ENCODE assay signal across 16 cellular contexts in genomic region chr2:231241755-231242507, GRCh38. TPM values are rescaled to one million over a fixed set of nuclear protein-coding genes. Genes with fewer than 3 reads are reported as not detected.
A peak's percentile ranks its signal among the peaks of the same experiment; 100 is the strongest.
DNase-seq lines count a peak whose midpoint lies in the region; ATAC-seq and TF ChIP-seq lines count a peak whose summit lies in the region.
"Had no signal": no experiment of that assay in that cellular context is flagged by ENCODE, and none has a peak within 500 bp of the region (broad histone marks: within the 10 kb centered on the region; RNA-seq: fewer than 3 reads in every experiment).

No MANE protein-coding gene starts in this region.

- no peak overlapping the region for H3K9ac ChIP-seq in IMR-90 (ENCODE audit: low read depth, low read length)

- no peak overlapping the region for H2BK15ac ChIP-seq in IMR-90 (ENCODE audit: low read depth, low read length)

- dilution Hi-C loops in IMR-90 (cut with HindIII; ENCODE audit: low sequenced_read_pairs, unreplicated experiment), result no loop called here

- H3K36me3 ChIP-seq in IMR-90 (ENCODE audit: control insufficient read depth, insufficient read depth, low read length) (peaks cover 38% of the 10 kb centered on the region), adrenal gland (replicated peaks in 1 of 2) (peaks cover 0 to 13% of the 10 kb centered on the region in 2 donors), sigmoid colon (peaks cover 3 to 45% (median 16%) of the 10 kb centered on the region in 4 donors)

- no peak overlapping the region for H3K56ac ChIP-seq in IMR-90 (ENCODE audit: extremely low read depth, insufficient read depth, low read length)

- intact Hi-C loops in IMR-90 (cut with micrococcal nuclease) (no loop called here), adrenal gland (cut with DNase I) (no loop called here), left ventricle myocardium superior (cut with micrococcal nuclease) (no loop called here), sigmoid colon (cut with DNase I) (no loop called here)

- H4K8ac ChIP-seq in IMR-90 (ENCODE audit: low read depth in 2 of 2, low read length in 2 of 2), result no peak overlapping the region

- POLR2A ChIA-PET in IMR-90 (lab: Charles Lee; ENCODE audit: unreplicated experiment), result no interaction called here

- H3K9me3 ChIP-seq in IMR-90 (ENCODE audit: control insufficient read depth, insufficient read depth, low read length) (no peaks in the 10 kb centered on the region), adrenal gland (replicated peaks in 1 of 3) (no peaks in the 10 kb centered on the region), sigmoid colon (no peaks in the 10 kb centered on the region)

- DNase-seq in IMR-90 (no peak), adrenal gland (peak; percentile 55 to 86 (median 83)), left ventricle myocardium superior (no peak), sigmoid colon (peak; percentile 75), NCI-H1092 treated with DMSO at 0.1 percent for 48 hours (lab: John Stamatoyannopoulos, UW) (no peak), glomerular visceral epithelial cell (ENCODE audit: extremely low spot score) (no peak), COLO668 (lab: John Stamatoyannopoulos, UW; ENCODE audit: unreplicated experiment) (no peak)
- DNase-seq: activated CD8-positive, alpha-beta T cell treated with anti-CD3 and anti-CD28 coated beads for 36 hours; activated naive CD4-positive, alpha-beta T cell treated with anti-CD3 and anti-CD28 coated beads, Interleukin-2, amount 50 U/mL, for 16 hours; dermis blood vessel endothelial cell; NCI-H1105; NCI-H774; stimulated activated CD4-positive, alpha-beta T cell treated with anti-CD3 and anti-CD28 coated beads, Interleukin-12 subunit alpha, Interleukin-12 subunit beta, amount 100 ng/mL, for 4 hours; T-helper 1 cell had no signal

- no peak for ATAC-seq in IMR-90 (ENCODE audit: low read depth)
- ATAC-seq in left ventricle myocardium superior, result peak; percentile 77
- no peak for ATAC-seq in HG03565 (IDR thresholded peaks at IDR 0.05; ENCODE audit: unreplicated experiment)
- ATAC-seq: activated CD8-positive, alpha-beta T cell treated with anti-CD3 and anti-CD28 coated beads for 36 hours had no signal

- no peak overlapping the region for H3K4me2 ChIP-seq in IMR-90 (ENCODE audit: low read depth, low read length)
- H3K4me2 ChIP-seq: hepatocyte had no signal

- BruUV-seq in IMR-90 (replicated peaks; lab: Mats Ljungman, UMichigan), result no TSS peak

- peaks cover 6% of the 10 kb centered on the region; the same call in 1 of the 2 replicates for H3K9me1 ChIP-seq in IMR-90 (ENCODE audit: insufficient read depth, low read length)

- TF ChIP-seq CTCF in IMR-90 (conservative IDR thresholded peaks at IDR 0.05; ENCODE audit: low read depth, low read length) (no peak), adrenal gland (IDR thresholded peaks at IDR 0.05) (no peak), sigmoid colon (IDR thresholded peaks at IDR 0.05) (no peak)

- no peak overlapping the region for H3K4ac ChIP-seq in IMR-90 (ENCODE audit: low read depth, low read length)

- TF ChIP-seq POLR2A in IMR-90 (IDR thresholded peaks at IDR 0.05; ENCODE audit: low read depth, low read length) (no peak), adrenal gland (IDR thresholded peaks at IDR 0.05) (no peak), sigmoid colon (IDR thresholded peaks at IDR 0.05) (no peak)

- CTCF ChIA-PET in IMR-90 (lab: Yijun Ruan, JAX), result no interaction called here

- 0 out of 2 replicates have a peak overlapping the region, but pooled peaks have one; percentile 73 for H3K23ac ChIP-seq in IMR-90 (ENCODE audit: low read depth, low read length)

- no peak overlapping the region for H2BK5ac ChIP-seq in IMR-90 (ENCODE audit: low read depth, low read length, poor library complexity, severe bottlenecking)

- H3K4me3 ChIP-seq in IMR-90 (ENCODE audit: insufficient read depth, low read depth, low read length) (no peak overlapping the region), adrenal gland (no peak overlapping the region), sigmoid colon (no peak overlapping the region)
- H3K4me3 ChIP-seq: hepatocyte had no signal

- no peak overlapping the region for H4K5ac ChIP-seq in IMR-90 (ENCODE audit: low read depth, low read length)

- WGBS in IMR-90 (ENCODE audit: extremely low coverage in 2 of 2, insufficient read length in 1 of 2), 2 experiments, result no CpG with 5 or more reads among the region's 7 CpGs
- WGBS in adrenal gland, 4 donors, result 36 to 42% (median 41%) methylated on average over 7 of the region's 7 CpGs
- 62 to 63% methylated on average over 7 of the region's 7 CpGs for WGBS in sigmoid colon, 2 donors

- TF ChIP-seq RAD21 in IMR-90 (IDR thresholded peaks at IDR 0.05; ENCODE audit: low read length), result no peak

- H3K79me1 ChIP-seq in IMR-90 (ENCODE audit: low read depth in 1 of 2, low read length in 2 of 2), result peaks cover 0 to 9% of the 10 kb centered on the region in 2 experiments; a peak in 2 of 4 replicates

- H3K27ac ChIP-seq in IMR-90 (ENCODE audit: insufficient read depth, low read length) (no peak overlapping the region), adrenal gland (peak overlapping the region in 4 of 5 donors; percentile 42 to 77 (median 64)), sigmoid colon (peak overlapping the region in 3 of 4 donors; percentile 12 to 57 (median 29))
- H3K27ac ChIP-seq: hepatocyte had no signal

- no peak overlapping the region for H2AFZ ChIP-seq in IMR-90 (replicated peaks; ENCODE audit: low read length, poor library complexity)
- H2AFZ ChIP-seq: hepatocyte had no signal

- no peak overlapping the region for H3K14ac ChIP-seq in IMR-90 (replicated peaks; ENCODE audit: low read depth, low read length)

- no peak overlapping the region for H2AK5ac ChIP-seq in IMR-90 (ENCODE audit: low read depth, low read length)

- TF ChIP-seq EP300 in sigmoid colon (IDR thresholded peaks at IDR 0.05), result no peak

- H4K91ac ChIP-seq in IMR-90 (ENCODE audit: insufficient read depth, low read depth, low read length), result no peak overlapping the region

- in situ Hi-C loops in IMR-90 (cut with MboI; ENCODE audit: low sequenced_read_pairs), result no loop called here

- H3K4me1 ChIP-seq in IMR-90 (ENCODE audit: control insufficient read depth, insufficient read depth, low read length) (no peaks in the 10 kb centered on the region), adrenal gland (replicated peaks in 1 of 2) (peaks cover 13 to 29% of the 10 kb centered on the region in 2 donors), sigmoid colon (peaks cover 0 to 9% (median 0%) of the 10 kb centered on the region in 4 donors)

- H3K27me3 ChIP-seq in IMR-90 (ENCODE audit: control insufficient read depth, insufficient read depth, low read length), result no peaks in the 10 kb centered on the region
- H3K27me3 ChIP-seq in adrenal gland, result no peaks in the 10 kb centered on the region
- no peaks in the 10 kb centered on the region for H3K27me3 ChIP-seq in sigmoid colon
- H3K27me3 ChIP-seq: hepatocyte had no signal

- H2BK20ac ChIP-seq in IMR-90 (ENCODE audit: low read depth, low read length), result no peak overlapping the region

- no peak overlapping the region for H2BK120ac ChIP-seq in IMR-90 (ENCODE audit: low read depth, low read length)

- H2AK9ac ChIP-seq in IMR-90 (replicated peaks; ENCODE audit: low read depth, low read length, poor library complexity), result no peak overlapping the region

- no peaks in the 10 kb centered on the region for H4K20me1 ChIP-seq in IMR-90 (ENCODE audit: insufficient read depth, low read length)

- no peak overlapping the region for H3K18ac ChIP-seq in IMR-90 (ENCODE audit: low read depth, low read length)

TF ChIP-seq in IMR-90, 13 proteins besides CTCF, POLR2A, EP300 and RAD21:
- TF ChIP-seq NFE2L2 (IDR thresholded peaks at IDR 0.05; ENCODE audit: low read depth, low read length), result no peak
- TF ChIP-seq MXI1 (IDR thresholded peaks at IDR 0.05; ENCODE audit: borderline replicate concordance, low read depth, low read length), result no peak
- no peak for TF ChIP-seq SMC3 (IDR thresholded peaks at IDR 0.05; ENCODE audit: low read depth, low read length)
- TF ChIP-seq CHD1 (IDR thresholded peaks at IDR 0.05; ENCODE audit: low read depth, low read length), result no peak
- TF ChIP-seq RCOR1 (IDR thresholded peaks at IDR 0.05; ENCODE audit: insufficient replicate concordance, low read length), result no peak
- TF ChIP-seq FOS (IDR thresholded peaks at IDR 0.05; ENCODE audit: low read depth, low read length), result no peak
- TF ChIP-seq, protein P1, sequence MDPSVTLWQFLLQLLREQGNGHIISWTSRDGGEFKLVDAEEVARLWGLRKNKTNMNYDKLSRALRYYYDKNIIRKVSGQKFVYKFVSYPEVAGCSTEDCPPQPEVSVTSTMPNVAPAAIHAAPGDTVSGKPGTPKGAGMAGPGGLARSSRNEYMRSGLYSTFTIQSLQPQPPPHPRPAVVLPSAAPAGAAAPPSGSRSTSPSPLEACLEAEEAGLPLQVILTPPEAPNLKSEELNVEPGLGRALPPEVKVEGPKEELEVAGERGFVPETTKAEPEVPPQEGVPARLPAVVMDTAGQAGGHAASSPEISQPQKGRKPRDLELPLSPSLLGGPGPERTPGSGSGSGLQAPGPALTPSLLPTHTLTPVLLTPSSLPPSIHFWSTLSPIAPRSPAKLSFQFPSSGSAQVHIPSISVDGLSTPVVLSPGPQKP (IDR thresholded peaks at IDR 0.05; ENCODE audit: borderline replicate concordance, low read depth, low read length), result no peak
- no peak for TF ChIP-seq MAZ (IDR thresholded peaks at IDR 0.05; ENCODE audit: borderline replicate concordance, low read depth, low read length)
- TF ChIP-seq USF2 (IDR thresholded peaks at IDR 0.05; ENCODE audit: low read depth, low read length), result no peak
- TF ChIP-seq CEBPB (IDR thresholded peaks at IDR 0.05; ENCODE audit: low read depth, low read length), result no peak
- TF ChIP-seq RFX5 (IDR thresholded peaks at IDR 0.05; ENCODE audit: low read depth, low read length), result no peak
- no peak for TF ChIP-seq MAFK (IDR thresholded peaks at IDR 0.05; ENCODE audit: low read depth, low read length)
- TF ChIP-seq BHLHE40 (IDR thresholded peaks at IDR 0.05; ENCODE audit: low read depth, low read length), result no peak
TF ChIP-seq in IMR-90: peak in this region for 0.

RNA-seq across cellular contexts. Expression of gene ARMC9, which starts 43.5 kb away (rescaled TPM):
- total RNA-seq in IMR-90 (2012; rRNA removed) (39.4 and 46.6 TPM in 2 replicates), adrenal gland (100 to 1,000 TPM in 1 of 8 donors, 10 to 100 TPM in 7; 36.5 to 109 (median 59.1) TPM), left ventricle myocardium superior (2.3 TPM), sigmoid colon (10 to 100 TPM; 24.3 to 95.3 (median 52.7) TPM)
- polyA plus RNA-seq in IMR-90 (2012; rRNA removed) (33.6 and 36.0 TPM in 2 replicates), adrenal gland (10 to 100 TPM; 22.0 to 61.9 (median 49.3) TPM), sigmoid colon (1 to 10 TPM; 2.4 to 8.2 (median 3.0) TPM)
- polyA plus RNA-seq in IMR-90 (2012; cell fraction: cytosol; rRNA removed), result 29.9 and 42.2 TPM in 2 replicates
- polyA plus RNA-seq in IMR-90 (2012; cell fraction: nucleus; rRNA removed; ENCODE audit: low replicate concordance), result 46.6 and 56.9 TPM in 2 replicates

Comparison
In these comparisons a context has a peak if more than half of its experiments do, and no peak if none do; other contexts are left out.
1. DNase-seq: peak in adrenal gland (7 of 7) and sigmoid colon (single experiment); none in IMR-90 (single experiment), left ventricle myocardium superior (single experiment), NCI-H1092 treated with DMSO at 0.1 percent for 48 hours (single experiment), glomerular visceral epithelial cell (single experiment) and COLO668 (single experiment).